In genomic region chr7:134029743-134030142, GRCh38 we compare ENCODE assay signal across 29 cellular contexts.
"Had no signal": no experiment of that assay in that cellular context is flagged by ENCODE, and none has a peak within 500 bp of the region (broad histone marks: within the 10 kb centered on the region; RNA-seq: fewer than 3 reads in every experiment).

No MANE protein-coding gene starts in this region.

- H3K36me3 ChIP-seq: ascending aorta, cardiac muscle cell had no signal

- H3K27me3 Mint-ChIP-seq: activated CD4-positive, alpha-beta T cell treated with anti-CD3 and anti-CD28 coated beads, Interleukin-2, amount 10 ng/mL, durations not matched to agents 24 days and 14 days; activated CD8-positive, alpha-beta T cell treated with anti-CD3 and anti-CD28 coated beads for 36 hours; activated naive CD4-positive, alpha-beta T cell treated with anti-CD3 and anti-CD28 coated beads, Interleukin-2, amount 50 U/mL, for 24 hours; activated naive CD8-positive, alpha-beta T cell treated with anti-CD3 and anti-CD28 coated beads, Interleukin-2, amount 10 ng/mL, durations not matched to agents 7 days and 5 days had no signal

- H2AFZ ChIP-seq: PC-9 had no signal

- H3K36me3 Mint-ChIP-seq: activated naive CD8-positive, alpha-beta T cell treated with anti-CD3 and anti-CD28 coated beads, Interleukin-2, amount 10 ng/mL, durations not matched to agents 7 days and 5 days had no signal

- ATAC-seq: activated CD8-positive, alpha-beta T cell treated with anti-CD3 and anti-CD28 coated beads for 36 hours; activated T-cell treated with anti-CD3 and anti-CD28 coated beads, Interleukin-2, amount 50 U/mL, for 72 hours; Right ventricle myocardium inferior had no signal

- H3K27ac ChIP-seq: ascending aorta, cardiac muscle cell, PC-9, RWPE1 had no signal

- H3K4me3 ChIP-seq: ascending aorta, cardiac muscle cell, PC-9 had no signal

- H3K9me3 Mint-ChIP-seq: activated CD4-positive, alpha-beta T cell treated with anti-CD3 and anti-CD28 coated beads, Interleukin-2, amount 10 ng/mL, durations not matched to agents 24 days and 14 days; activated CD8-positive, alpha-beta T cell treated with anti-CD3 and anti-CD28 coated beads for 36 hours; activated naive CD8-positive, alpha-beta T cell treated with anti-CD3 and anti-CD28 coated beads, Interleukin-2, amount 10 ng/mL, durations not matched to agents 7 days and 5 days; activated T-cell treated with anti-CD3 and anti-CD28 coated beads, Interleukin-2, amount 50 U/mL, for 72 hours; activated T-helper 2 cell treated with anti-CD3 and anti-CD28 coated beads, Interferon-gamma antibody, Interleukin-2, Interleukin-4, amounts not matched to agents 10 μg/mL and 5 μg/mL and 100 μg/mL, durations not matched to agents 14 hours and 24 hours and 36 hours; T-helper 1 cell treated with Interleukin-12 subunit alpha and Interleukin-12 subunit beta and Interleukin-4 antibody, amounts not matched to agents 30 μg/mL and 1 μg/mL, for 36 hours; T-helper 2 cell treated with Interferon-gamma antibody and Interleukin-4, amounts not matched to agents 5 μg/mL and 100 μg/mL, for 36 hours had no signal

- H3K4me1 Mint-ChIP-seq: activated CD4-positive, alpha-beta T cell treated with anti-CD3 and anti-CD28 coated beads, Interleukin-2, amount 10 ng/mL, durations not matched to agents 24 days and 14 days; activated naive CD8-positive, alpha-beta T cell treated with anti-CD3 and anti-CD28 coated beads, Interleukin-2, amount 10 ng/mL, durations not matched to agents 7 days and 5 days had no signal

- H3K27me3 ChIP-seq: ascending aorta, cardiac muscle cell had no signal

- DNase-seq: activated CD4-positive, alpha-beta T cell treated with anti-CD3 and anti-CD28 coated beads, Interleukin-2, amount 10 ng/mL, durations not matched to agents 24 days and 14 days; activated CD4-positive, alpha-beta T cell treated with anti-CD3 and anti-CD28 coated beads, Interleukin-2, amount 50 U/mL, for 4 hours; activated CD8-positive, alpha-beta T cell treated with anti-CD3 and anti-CD28 coated beads for 36 hours; activated gamma-delta T cell; activated naive CD4-positive, alpha-beta T cell treated with Interleukin-2 at 50 U/mL for 16 hours; activated naive CD8-positive, alpha-beta T cell treated with anti-CD3 and anti-CD28 coated beads, Interleukin-2, amount 10 ng/mL, durations not matched to agents 7 days and 5 days; activated T-cell treated with anti-CD3 and anti-CD28 coated beads, Interleukin-2, amount 50 U/mL, for 1 hour; activated T-cell treated with anti-CD3 and anti-CD28 coated beads, Interleukin-2, amount 50 U/mL, for 72 hours; amygdala; NCI-H1092 treated with DMSO at 0.1 percent for 48 hours; NCI-H1417; NCI-H146; NCI-H187; NCI-H2081; NCI-H2171 treated with DMSO at 0.1 percent for 48 hours; NCI-H2227 treated with DMSO at 0.1 percent for 48 hours; NCI-H446; NCI-H524; NCI-H69; PC-9; SIG-M5 had no signal

- H3K27ac Mint-ChIP-seq: activated CD4-positive, alpha-beta T cell treated with anti-CD3 and anti-CD28 coated beads, Interleukin-2, amount 10 ng/mL, durations not matched to agents 24 days and 14 days; activated CD8-positive, alpha-beta T cell treated with anti-CD3 and anti-CD28 coated beads for 36 hours; activated naive CD4-positive, alpha-beta T cell treated with anti-CD3 and anti-CD28 coated beads, Interleukin-2, amount 50 U/mL, for 24 hours; activated naive CD8-positive, alpha-beta T cell treated with anti-CD3 and anti-CD28 coated beads, Interleukin-2, amount 10 ng/mL, durations not matched to agents 7 days and 5 days; activated T-cell treated with anti-CD3 and anti-CD28 coated beads, Interleukin-2, amount 50 U/mL, for 72 hours; activated T-helper 2 cell treated with anti-CD3 and anti-CD28 coated beads, Interferon-gamma antibody, Interleukin-2, Interleukin-4, amounts not matched to agents 10 μg/mL and 5 μg/mL and 100 μg/mL, durations not matched to agents 14 hours and 24 hours and 36 hours; T-helper 1 cell treated with Interleukin-12 subunit alpha and Interleukin-12 subunit beta and Interleukin-4 antibody, amounts not matched to agents 30 μg/mL and 1 μg/mL, for 36 hours; T-helper 2 cell treated with Interferon-gamma antibody and Interleukin-4, amounts not matched to agents 5 μg/mL and 100 μg/mL, for 36 hours had no signal

- H3K4me2 ChIP-seq: PC-9 had no signal

- H3K9me3 ChIP-seq: ascending aorta had no signal

- H3K4me3 Mint-ChIP-seq: activated CD4-positive, alpha-beta T cell treated with anti-CD3 and anti-CD28 coated beads, Interleukin-2, amount 10 ng/mL, durations not matched to agents 24 days and 14 days; activated CD8-positive, alpha-beta T cell treated with anti-CD3 and anti-CD28 coated beads for 36 hours; activated naive CD4-positive, alpha-beta T cell treated with anti-CD3 and anti-CD28 coated beads, Interleukin-2, amount 50 U/mL, for 24 hours; activated naive CD8-positive, alpha-beta T cell treated with anti-CD3 and anti-CD28 coated beads, Interleukin-2, amount 10 ng/mL, durations not matched to agents 7 days and 5 days; activated T-cell treated with anti-CD3 and anti-CD28 coated beads, Interleukin-2, amount 50 U/mL, for 72 hours; T-helper 1 cell treated with Interleukin-12 subunit alpha and Interleukin-12 subunit beta and Interleukin-4 antibody, amounts not matched to agents 30 μg/mL and 1 μg/mL, for 36 hours; T-helper 2 cell treated with Interferon-gamma antibody and Interleukin-4, amounts not matched to agents 5 μg/mL and 100 μg/mL, for 36 hours had no signal

- H3K4me1 ChIP-seq: ascending aorta had no signal
